Comparison of ENCODE assay signal across 11 cellular contexts in the genomic region with DNA sequence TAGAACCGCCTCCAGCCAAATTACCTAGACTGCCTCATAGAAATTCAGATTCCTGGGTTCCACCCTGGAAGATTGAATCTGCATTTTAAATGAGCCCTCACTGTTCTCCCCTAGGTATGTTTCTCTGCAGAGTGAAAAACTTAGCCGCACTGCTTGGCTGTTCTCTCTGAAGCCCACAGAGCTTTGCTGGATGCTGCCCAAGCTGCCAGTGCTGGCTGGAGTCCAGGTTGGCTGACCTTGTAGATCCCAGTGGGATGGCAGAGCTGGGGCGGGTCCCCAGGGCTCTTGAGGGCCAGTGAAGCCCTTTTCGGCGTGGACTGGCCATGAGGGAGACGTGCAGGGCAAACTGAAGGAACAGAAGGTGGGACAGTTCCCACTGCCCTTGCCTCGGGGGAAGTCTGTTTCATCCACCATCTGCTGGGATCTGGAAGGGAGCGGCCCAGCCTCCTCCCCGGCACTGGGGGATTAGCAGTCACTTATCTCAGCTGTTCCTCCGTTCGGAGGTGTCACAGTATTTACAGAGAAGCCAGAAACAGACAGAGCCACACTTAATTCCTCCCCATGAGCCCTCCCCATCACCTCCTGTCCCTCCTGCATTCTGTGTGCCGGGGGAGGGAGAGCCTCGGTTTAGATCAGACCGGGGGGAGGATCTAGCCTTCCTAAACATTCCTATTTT. TPM values are rescaled to one million over a fixed set of nuclear protein-coding genes. Genes with fewer than 3 reads are reported as not detected.
A peak's percentile ranks its signal among the peaks of the same experiment; 100 is the strongest.
DNase-seq lines count a peak whose midpoint lies in the region; ATAC-seq, FAIRE-seq and TF ChIP-seq lines count a peak whose summit lies in the region.
"Had no signal": no experiment of that assay in that cellular context is flagged by ENCODE, and none has a peak within 500 bp of the region (broad histone marks: within the 10 kb centered on the region; RNA-seq: fewer than 3 reads in every experiment).

No MANE protein-coding gene starts in this region.

- POLR2A ChIA-PET in A673 (lab: Charles Lee; ENCODE audit: low non-redundant PET) = no interaction called here

- peaks cover 2% of the 10 kb centered on the region for H3K36me3 Mint-ChIP-seq in astrocyte (ENCODE audit: low read depth, unreplicated experiment)

- intact Hi-C loops in A673 (cut with micrococcal nuclease; ENCODE audit: unreplicated experiment) = no loop called here

- no peak for TF ChIP-seq EP300 in Ishikawa (IDR thresholded peaks at IDR 0.05; ENCODE audit: borderline replicate concordance)

- H3K4me1 ChIP-seq in A673 (ENCODE audit: insufficient read depth, low read length, poor library complexity, severe bottlenecking) = peaks cover 4% of the 10 kb centered on the region
- H3K4me1 ChIP-seq in astrocyte (ENCODE audit: insufficient read depth, low read length) = peaks cover 3% of the 10 kb centered on the region

- TF ChIP-seq POLR2A in H54 (IDR thresholded peaks at IDR 0.05; ENCODE audit: low read depth, low read length) = no peak

- H3K4me3 ChIP-seq in A673 (ENCODE audit: low read depth, low read length, poor library complexity, severe bottlenecking) (peak overlapping the region; percentile 20), astrocyte (ENCODE audit: insufficient read depth, low read depth, low read length) (no peak overlapping the region)

- no peak overlapping the region for H3K4me2 ChIP-seq in astrocyte (ENCODE audit: low read length)

- H2AFZ ChIP-seq in astrocyte (ENCODE audit: low read depth, low read length) = no peak overlapping the region

- H3K27me3 ChIP-seq in A673 (replicated peaks; ENCODE audit: insufficient read depth, low read depth, low read length, poor library complexity) = peaks cover 41% of the 10 kb centered on the region
- H3K27me3 ChIP-seq in astrocyte (ENCODE audit: insufficient read depth, low read length) = peaks cover 18% of the 10 kb centered on the region

- DNase-seq in A673 (ENCODE audit: low spot score) = peak; percentile 37
- no peak for DNase-seq in astrocyte (ENCODE audit: low read depth)
- peak; percentile 58 for DNase-seq in left lobe of liver (ENCODE audit: low spot score)
- no peak for DNase-seq in H54 (ENCODE audit: insufficient read length, low spot score)
- DNase-seq in DMS153 (lab: John Stamatoyannopoulos, UW) = no peak
- DNase-seq in inferior parietal cortex (ENCODE audit: extremely low spot score) = no peak
- DNase-seq: small intestine; stimulated activated naive CD4-positive, alpha-beta T cell had no signal

- H3K9ac ChIP-seq in astrocyte (ENCODE audit: low read length) = no peak overlapping the region

- H4K20me1 ChIP-seq in astrocyte (ENCODE audit: insufficient read depth, low read length) = no peaks in the 10 kb centered on the region

- no peaks in the 10 kb centered on the region for H3K36me3 ChIP-seq in A673 (ENCODE audit: insufficient read depth, low read length, poor library complexity, severe bottlenecking)
- no peaks in the 10 kb centered on the region for H3K36me3 ChIP-seq in astrocyte (ENCODE audit: insufficient read depth, low read length)

- no peak overlapping the region for H3K27ac ChIP-seq in A673 (ENCODE audit: low read depth, low read length, poor library complexity, severe bottlenecking)
- H3K27ac ChIP-seq in astrocyte (ENCODE audit: low read depth, low read length) = no peak overlapping the region

- H3K9me3 ChIP-seq in A673 (ENCODE audit: low read depth, low read length, poor library complexity, severe bottlenecking) (no peaks in the 10 kb centered on the region), astrocyte (ENCODE audit: insufficient read depth, low read depth, low read length) (no peaks in the 10 kb centered on the region)

- no peak for TF ChIP-seq CTCF in A673 (conservative IDR thresholded peaks at IDR 0.05; ENCODE audit: low read depth, low read length)
- no peak for TF ChIP-seq CTCF in astrocyte (IDR thresholded peaks at IDR 0.05; ENCODE audit: insufficient read depth, low read depth, low read length)

- H3K27me3 Mint-ChIP-seq in astrocyte (ENCODE audit: low read depth, unreplicated experiment) = no peaks in the 10 kb centered on the region

- ATAC-seq in left lobe of liver (peak; percentile 60), GM19035 (IDR thresholded peaks at IDR 0.05; ENCODE audit: unreplicated experiment) (no peak)

- H3K27ac Mint-ChIP-seq in astrocyte (ENCODE audit: unreplicated experiment) = peak overlapping the region; percentile 95
- H3K27ac Mint-ChIP-seq: dendritic cell treated with granulocyte-macrophage colony-stimulating factor and Interleukin-4, amounts not matched to agents 40 ng/mL and 50 ng/mL, for 4 days had no signal

- no peak for TF ChIP-seq RAD21 in Ishikawa (IDR thresholded peaks at IDR 0.05; ENCODE audit: low read depth)

- no peaks in the 10 kb centered on the region for H3K9me3 Mint-ChIP-seq in astrocyte (ENCODE audit: unreplicated experiment)
- H3K9me3 Mint-ChIP-seq: dendritic cell treated with granulocyte-macrophage colony-stimulating factor and Interleukin-4, amounts not matched to agents 40 ng/mL and 50 ng/mL, for 4 days had no signal

- no peaks in the 10 kb centered on the region for H3K79me2 ChIP-seq in astrocyte (ENCODE audit: insufficient read depth, low read length)

- peaks cover 31% of the 10 kb centered on the region for H3K4me1 Mint-ChIP-seq in astrocyte (ENCODE audit: low read depth, unreplicated experiment)

- FAIRE-seq in astrocyte (lab: Jason Lieb, UNC) (no peak), H54 (lab: Jason Lieb, UNC) (no peak)
- FAIRE-seq: small intestine had no signal

- CTCF ChIA-PET in A673 (lab: Charles Lee) = interaction anchor here (0.5 kb wide), 1 partner anchor 53 kb away, joined by 8 read pairs; no protein-coding TSS in a partner anchor

- no peak overlapping the region for H3K4me3 Mint-ChIP-seq in astrocyte (ENCODE audit: unreplicated experiment)
- H3K4me3 Mint-ChIP-seq: dendritic cell treated with granulocyte-macrophage colony-stimulating factor and Interleukin-4, amounts not matched to agents 40 ng/mL and 50 ng/mL, for 4 days had no signal

- BruUV-seq in A673 (replicated peaks; lab: Mats Ljungman, UMichigan) = no TSS peak

TF ChIP-seq in Ishikawa, 13 proteins besides CTCF, POLR2A, EP300 and RAD21:
- TF ChIP-seq TEAD4 (IDR thresholded peaks at IDR 0.05) (no peak), NFIC (IDR thresholded peaks at IDR 0.05) (peak; percentile 63)

RNA-seq across cellular contexts. Expression of gene ACTC1, which starts 3.9 kb away (rescaled TPM):
- not detected in 2 replicates for total RNA-seq in A673 (2021)
- 860 and 942 TPM in 2 replicates for total RNA-seq in astrocyte
- not detected for total RNA-seq in left lobe of liver

RNA-seq across cellular contexts. Expression of gene GJD2, which starts 44.5 kb away (rescaled TPM):
- total RNA-seq in A673 (2021) (not detected in 2 replicates), astrocyte (0.48 and 1.00 TPM in 2 replicates), left lobe of liver (not detected)

Comparison
In these comparisons a context has a peak if more than half of its experiments do, and no peak if none do; other contexts are left out.
1. DNase-seq: peak in A673 (single experiment) and left lobe of liver (single experiment); none in astrocyte (single experiment), H54 (single experiment), DMS153 (single experiment) and inferior parietal cortex (single experiment).
2. RNA of gene ACTC1, which starts 3.9 kb away (total RNA-seq): 860 to 942 TPM in astrocyte; not detected in left lobe of liver (single experiment) and not detected in A673; every median in the first group is over 100 times any median in the second.